8 cellular contexts compared by ENCODE assay signal in genomic region chr19:2543072-2543462, GRCh38.
DNase-seq lines count a peak whose midpoint lies in the region; ATAC-seq, FAIRE-seq and TF ChIP-seq lines count a peak whose summit lies in the region.
"Not testable (repeated sequence)": the region's sequence is repeated elsewhere in the genome, so short reads cannot be mapped to it uniquely, and the experiment has no call there.

No MANE protein-coding gene starts in this region.

- H4K20me1 ChIP-seq in BLaER1, result peaks cover 61% of the 10 kb centered on the region
- not testable (repeated sequence) for H4K20me1 ChIP-seq in astrocyte (ENCODE audit: insufficient read depth, low read length); HepG2 (ENCODE audit: insufficient read depth, low read length)

- CTCF ChIA-PET in WTC11 (lab: Charles Lee) (interaction anchor here (0.8 to 5.8 kb wide), 14 partner anchors 9 to 94 kb away, joined by 3 to 58 read pairs (median 4); partner anchors contain the start of gene GADD45B), HepG2 (lab: Yijun Ruan, JAX; ENCODE audit: low intra/inter-chr PET ratio, low total read pairs) (interaction anchor here (1.7 kb wide), 1 partner anchor 36 kb away, joined by 3 read pairs; no protein-coding TSS in a partner anchor)

- H3K27ac Mint-ChIP-seq in WTC11, result peak overlapping the region; percentile 97
- peak overlapping the region; percentile 98 for H3K27ac Mint-ChIP-seq in astrocyte (ENCODE audit: unreplicated experiment)
- H3K27ac Mint-ChIP-seq in osteocyte (ENCODE audit: unreplicated experiment), result peak overlapping the region; percentile 98

- H3K27me3 ChIP-seq in BLaER1; astrocyte (ENCODE audit: insufficient read depth, low read length); esophagus muscularis mucosa; HepG2 (ENCODE audit: control insufficient read depth in 1 of 2, insufficient read depth in 2 of 2, low read length in 2 of 2); suprapubic skin: not testable (repeated sequence)

- H3K9ac ChIP-seq in BLaER1 (peak overlapping the region; percentile 61), astrocyte (ENCODE audit: low read length) (peak overlapping the region; percentile 59), HepG2 (ENCODE audit: insufficient read depth, low read depth, low read length) (peak overlapping the region; percentile 71)

- not testable (repeated sequence) for H3K36me3 Mint-ChIP-seq in WTC11; astrocyte (ENCODE audit: low read depth, unreplicated experiment); osteocyte (ENCODE audit: unreplicated experiment)

- in situ Hi-C loops in HepG2 (cut with HindIII; ENCODE audit: extremely low pct_ligation_motif_present, low pct_unique_long_range_greater_than_20kb), result loop anchor here (5.0 kb wide), 1 partner anchor 66 kb away; the partner anchor contains the start of gene GADD45B

- not testable (repeated sequence) for BruUV-seq in HepG2 (replicated peaks; lab: Mats Ljungman, UMichigan)

- DNase-seq in WTC11 (ENCODE audit: low spot score); astrocyte (ENCODE audit: low read depth); esophagus muscularis mucosa (ENCODE audit: extremely low spot score); HepG2 (ENCODE audit: low spot score); osteocyte (ENCODE audit: extremely low spot score, unreplicated experiment); suprapubic skin (ENCODE audit: low spot score in 2 of 2): not testable (repeated sequence)

- H3K27ac ChIP-seq in BLaER1, result peak overlapping the region; percentile 81
- H3K27ac ChIP-seq in KOPT-K1 (ENCODE audit: low read depth, low read length, poor library complexity, severe bottlenecking), result peak overlapping the region; percentile 82
- peak overlapping the region; percentile 95 for H3K27ac ChIP-seq in astrocyte (ENCODE audit: low read depth, low read length)
- H3K27ac ChIP-seq in esophagus muscularis mucosa (replicated peaks in 1 of 4), result peak overlapping the region; percentile 91 to 97 (median 92)
- H3K27ac ChIP-seq in HepG2 (ENCODE audit: extremely low read length, insufficient read depth, low read length), result peak overlapping the region; percentile 98
- H3K27ac ChIP-seq in suprapubic skin, result peak overlapping the region; percentile 94

- H3K9me3 Mint-ChIP-seq in WTC11; astrocyte (ENCODE audit: unreplicated experiment); osteocyte (ENCODE audit: unreplicated experiment): not testable (repeated sequence)

- H3K27me3 Mint-ChIP-seq in WTC11 (ENCODE audit: low read depth); astrocyte (ENCODE audit: low read depth, unreplicated experiment); osteocyte (ENCODE audit: unreplicated experiment): not testable (repeated sequence)

- H3K4me3 ChIP-seq in BLaER1 (peak overlapping the region; percentile 51), esophagus muscularis mucosa (peak overlapping the region; percentile 32 to 48 (median 38)), HepG2 (replicated peaks in 1 of 3; ENCODE audit: insufficient read depth in 1 of 3, low read depth in 2 of 3, low read length in 3 of 3) (peak overlapping the region in 2 of 3 experiments; percentile 28 to 65; a peak in 4 of 6 replicates), suprapubic skin (peak overlapping the region; percentile 39)
- not testable (repeated sequence) for H3K4me3 ChIP-seq in astrocyte (ENCODE audit: insufficient read depth, low read depth, low read length)

- not testable (repeated sequence) for ATAC-seq in WTC11, HepG2

- H3K36me3 ChIP-seq in BLaER1, result peaks cover 22% of the 10 kb centered on the region
- H3K36me3 ChIP-seq in KOPT-K1 (ENCODE audit: insufficient read depth, low read length); astrocyte (ENCODE audit: insufficient read depth, low read length); esophagus muscularis mucosa; HepG2 (replicated peaks in 1 of 2; ENCODE audit: control insufficient read depth in 1 of 2, insufficient read depth in 2 of 2, low read length in 2 of 2); suprapubic skin: not testable (repeated sequence)

- TF ChIP-seq CTCF in WTC11 (IDR thresholded peaks at IDR 0.05); astrocyte (IDR thresholded peaks at IDR 0.05; ENCODE audit: insufficient read depth, low read depth, low read length); esophagus muscularis mucosa (IDR thresholded peaks at IDR 0.05); HepG2 (CRISPR knock-in tag; IDR thresholded peaks at IDR 0.05); osteocyte (IDR thresholded peaks at IDR 0.05); suprapubic skin (IDR thresholded peaks at IDR 0.05): not testable (repeated sequence)

- not testable (repeated sequence) for FAIRE-seq in astrocyte (lab: Jason Lieb, UNC); HepG2 (lab: Jason Lieb, UNC)

- H3K4me2 ChIP-seq in BLaER1 (peak overlapping the region; percentile 84), astrocyte (ENCODE audit: low read length) (peak overlapping the region; percentile 67), HepG2 (ENCODE audit: low read depth, low read length) (peak overlapping the region; percentile 89)

- 26% methylated on average over 4 of the region's 4 CpGs for WGBS in esophagus muscularis mucosa
- WGBS in HepG2 (ENCODE audit: low lambda C conversion rate), result 0% methylated on average over 4 of the region's 4 CpGs
- WGBS in suprapubic skin, result 38% methylated on average over 4 of the region's 4 CpGs

- intact Hi-C loops in esophagus muscularis mucosa (cut with DNase I) (loop anchor here (2.0 to 5.0 kb wide), 2 partner anchors 64 to 66 kb away; partner anchors contain the start of gene GADD45B), HepG2 (cut with micrococcal nuclease; ENCODE audit: unreplicated experiment) (loop anchor here (1.0 to 5.0 kb wide), 2 partner anchors 36 to 66 kb away; partner anchors contain the start of gene GADD45B)

- H3K4me3 Mint-ChIP-seq in WTC11 (peak overlapping the region; percentile 34; the same call in 1 of the 2 replicates), astrocyte (ENCODE audit: unreplicated experiment) (peak overlapping the region; percentile 69), osteocyte (ENCODE audit: unreplicated experiment) (peak overlapping the region; percentile 66)

- POLR2A ChIA-PET in WTC11 (lab: Charles Lee), result interaction anchor here (0.6 to 4.6 kb wide), 7 partner anchors 9 to 1700 kb away, joined by 3 to 83 read pairs (median 5); partner anchors contain the start of genes GADD45B, SGTA and TIMM13
- POLR2A ChIA-PET in HepG2 (lab: Yijun Ruan, JAX), result interaction anchor here (0.7 to 7.9 kb wide), 19 partner anchors 11 to 150 kb away, joined by 3 to 199 read pairs (median 7); partner anchors contain the start of genes GADD45B, LMNB2 and TIMM13

- H3K79me2 ChIP-seq in astrocyte (ENCODE audit: insufficient read depth, low read length); HepG2 (ENCODE audit: insufficient read depth, low read length): not testable (repeated sequence)

- TF ChIP-seq POLR2A in esophagus muscularis mucosa (IDR thresholded peaks at IDR 0.05; ENCODE audit: low read depth); HepG2 (IDR thresholded peaks at IDR 0.05; ENCODE audit: insufficient read depth in 1 of 2, low read depth in 2 of 2, low read length in 2 of 2); suprapubic skin (IDR thresholded peaks at IDR 0.05): not testable (repeated sequence)

- H3K4me1 ChIP-seq in BLaER1, result peaks cover 89% of the 10 kb centered on the region
- H3K4me1 ChIP-seq in astrocyte (ENCODE audit: insufficient read depth, low read length), result peaks cover 60% of the 10 kb centered on the region
- peaks cover 72 to 86% (median 82%) of the 10 kb centered on the region in 4 donors for H3K4me1 ChIP-seq in esophagus muscularis mucosa
- H3K4me1 ChIP-seq in HepG2 (ENCODE audit: insufficient read depth, low read length), result peaks cover 81% of the 10 kb centered on the region
- peaks cover 63% of the 10 kb centered on the region for H3K4me1 ChIP-seq in suprapubic skin

- not testable (repeated sequence) for H3K9me3 ChIP-seq in BLaER1; KOPT-K1 (ENCODE audit: insufficient read depth, low read length, poor library complexity, severe bottlenecking); astrocyte (ENCODE audit: insufficient read depth, low read depth, low read length); esophagus muscularis mucosa; HepG2 (ENCODE audit: low read length); suprapubic skin

- H2AFZ ChIP-seq in astrocyte (ENCODE audit: low read depth, low read length); HepG2 (ENCODE audit: low read length): not testable (repeated sequence)

- TF ChIP-seq RAD21 in HepG2 (CRISPR knock-in tag; IDR thresholded peaks at IDR 0.05), result not testable (repeated sequence)

- H3K4me1 Mint-ChIP-seq in WTC11, result peaks cover 41% of the 10 kb centered on the region
- peaks cover 28% of the 10 kb centered on the region for H3K4me1 Mint-ChIP-seq in astrocyte (ENCODE audit: low read depth, unreplicated experiment)
- peaks cover 78% of the 10 kb centered on the region for H3K4me1 Mint-ChIP-seq in osteocyte (ENCODE audit: unreplicated experiment)

- TF ChIP-seq EP300 in esophagus muscularis mucosa (IDR thresholded peaks at IDR 0.05); HepG2 (IDR thresholded peaks at IDR 0.05; ENCODE audit: low read depth in 2 of 2, low read length in 2 of 2); HepG2 (CRISPR knock-in tag; IDR thresholded peaks at IDR 0.05; ENCODE audit: borderline replicate concordance); suprapubic skin (IDR thresholded peaks at IDR 0.05): not testable (repeated sequence)

TF ChIP-seq in WTC11, 78 proteins besides CTCF, POLR2A, EP300 and RAD21:
- TF ChIP-seq GABPB1 (CRISPR knock-in tag; IDR thresholded peaks at IDR 0.05), result 0 out of 2 replicates have a peak, but pooled peaks have one; percentile 2
TF ChIP-seq in WTC11: peak in this region for 1; not testable (repeated sequence) for 77.

TF ChIP-seq in HepG2, 621 proteins besides CTCF, POLR2A, EP300 and RAD21 (continues in another document):
- peak; percentile 66 for TF ChIP-seq RARA (CRISPR knock-in tag; IDR thresholded peaks at IDR 0.05)
- peak; percentile 80 for TF ChIP-seq ZNF460 (CRISPR knock-in tag; IDR thresholded peaks at IDR 0.05; ENCODE audit: borderline replicate concordance)
